Comparison of ENCODE assay signal across 8 cellular contexts in genomic region chr22:23838686-23839468, GRCh38. TPM values are rescaled to one million over a fixed set of nuclear protein-coding genes. Genes with fewer than 3 reads are reported as not detected.
A peak's percentile ranks its signal among the peaks of the same experiment; 100 is the strongest.
DNase-seq lines count a peak whose midpoint lies in the region; ATAC-seq and TF ChIP-seq lines count a peak whose summit lies in the region.

Gene DERL3 (minus strand): TSS chr22:23839006. CDS start chr22:23838987, 19 bp downstream.

- peak within 1 kb of the TSS; percentile 79 for H3K4me2 ChIP-seq in DND-41 (ENCODE audit: insufficient read depth, low read length)
- H3K4me2 ChIP-seq in GM23338 = peak within 1 kb of the TSS; percentile 86
- H3K4me2 ChIP-seq in neural progenitor cell = peak within 1 kb of the TSS; percentile 80

- H4K20me1 ChIP-seq in DND-41 (ENCODE audit: insufficient read depth, low read length) (0 out of 2 replicates have a peak, but pooled peaks cover 10% of the 10 kb centered on the region), GM23338 (replicated peaks; ENCODE audit: insufficient read depth) (peaks cover 5% of the 10 kb centered on the region; the same call in 1 of the 2 replicates), neural progenitor cell (ENCODE audit: low read depth) (peaks cover 25% of the 10 kb centered on the region)

- H3K4me1 ChIP-seq in DND-41 (ENCODE audit: insufficient read depth, low read length) = peaks cover 20% of the 10 kb centered on the region
- H3K4me1 ChIP-seq in GM23338 (ENCODE audit: insufficient read depth) = peaks cover 16% of the 10 kb centered on the region; the same call in 1 of the 2 replicates
- H3K4me1 ChIP-seq in neural progenitor cell = peaks cover 22% of the 10 kb centered on the region
- peaks cover 29 to 62% (median 55%) of the 10 kb centered on the region in 4 donors for H3K4me1 ChIP-seq in stomach

- no peaks in the 10 kb centered on the region for H3K9me2 ChIP-seq in GM23338 (ENCODE audit: insufficient read depth)

- TF ChIP-seq CTCF in DND-41 (IDR thresholded peaks at IDR 0.05; ENCODE audit: borderline replicate concordance, extremely low read depth, low read length, poor library complexity, severe bottlenecking) (no peak), GM23338 (conservative IDR thresholded peaks at IDR 0.05; ENCODE audit: low read depth in 2 of 2) (no peak), neural progenitor cell (IDR thresholded peaks at IDR 0.05) (no peak), stomach (IDR thresholded peaks at IDR 0.05) (no peak)

- DNase-seq in DND-41 = peak; percentile 96
- DNase-seq in GM23338 (ENCODE audit: low spot score) = peak; percentile 100
- DNase-seq in M059J (ENCODE audit: low read depth) = peak; percentile 97
- peak; percentile 99 for DNase-seq in SHP77 (lab: John Stamatoyannopoulos, UW)
- peak; percentile 90 for DNase-seq in activated gamma-delta T cell treated with anti-CD3 and anti-CD28 coated beads, Interleukin-2, amount 50 U/mL, for 16 hours (ENCODE audit: low read depth)
- peak; percentile 98 for DNase-seq in foreskin melanocyte
- peak; percentile 99 for DNase-seq in neural progenitor cell (ENCODE audit: low spot score)
- peak; percentile 99 for DNase-seq in stomach

- no peaks in the 10 kb centered on the region for H3K79me2 ChIP-seq in DND-41 (ENCODE audit: insufficient read depth, low read length)
- H3K79me2 ChIP-seq in GM23338 (replicated peaks; ENCODE audit: insufficient read depth) = no peaks in the 10 kb centered on the region
- H3K79me2 ChIP-seq in neural progenitor cell (ENCODE audit: low read depth) = no peaks in the 10 kb centered on the region

- H3K4me3 Mint-ChIP-seq in GM23338 = peak within 1 kb of the TSS; percentile 90
- peak within 1 kb of the TSS; percentile 94 for H3K4me3 Mint-ChIP-seq in neural progenitor cell

- TF ChIP-seq POLR2A in stomach (IDR thresholded peaks at IDR 0.05) = no peak

- H3K4me3 ChIP-seq in DND-41 (ENCODE audit: low read depth in 1 of 2, low read length in 2 of 2) (peak within 1 kb of the TSS in 1 of 2 experiments; percentile 63; a peak in 2 of 4 replicates), GM23338 (peak within 1 kb of the TSS; percentile 71), neural progenitor cell (peak within 1 kb of the TSS; percentile 48), stomach (peak within 1 kb of the TSS; percentile 47 to 61 (median 53))

- H3K9me3 Mint-ChIP-seq in GM23338 (peaks cover 3% of the 10 kb centered on the region; the same call in 1 of the 3 replicates), neural progenitor cell (no peaks in the 10 kb centered on the region)

- 0 to 2% (median 1%) methylated on average over 43 to 70 of the region's 70 CpGs for WGBS in stomach, 5 donors

- ATAC-seq in DND-41 (ENCODE audit: insufficient read depth, low read depth) (peak; percentile 92), GM23338 (peak; percentile 84)

- peaks cover 6% of the 10 kb centered on the region; the same call in 1 of the 2 replicates for H3F3A ChIP-seq in GM23338 (replicated peaks; ENCODE audit: low read depth)
- H3F3A ChIP-seq in neural progenitor cell (ENCODE audit: low read depth) = peaks cover 24% of the 10 kb centered on the region

- peak within 1 kb of the TSS; percentile 96 for H3K27ac Mint-ChIP-seq in GM23338
- H3K27ac Mint-ChIP-seq in neural progenitor cell = peak within 1 kb of the TSS; percentile 17

- H3K36me3 Mint-ChIP-seq in GM23338 (ENCODE audit: low read depth) (peaks cover 9% of the 10 kb centered on the region), neural progenitor cell (peaks cover 7% of the 10 kb centered on the region)

- H3K4me1 Mint-ChIP-seq in GM23338 (peaks cover 19% of the 10 kb centered on the region), neural progenitor cell (peaks cover 36% of the 10 kb centered on the region)

- intact Hi-C loops in stomach (cut with DNase I; ENCODE audit: low total_unique reads) = no loop called here

- H3K27me3 Mint-ChIP-seq in GM23338 (ENCODE audit: insufficient read depth, low read depth, poor library complexity) = peaks cover 30% of the 10 kb centered on the region
- peaks cover 19% of the 10 kb centered on the region for H3K27me3 Mint-ChIP-seq in neural progenitor cell (ENCODE audit: insufficient read depth, low read depth)

- peak within 1 kb of the TSS; percentile 46 for H3K9ac ChIP-seq in DND-41 (ENCODE audit: low read depth, low read length)
- no peak within 1 kb of the TSS for H3K9ac ChIP-seq in neural progenitor cell

- H3K36me3 ChIP-seq in DND-41 (ENCODE audit: insufficient read depth, low read length) = peaks cover 35% of the 10 kb centered on the region
- no peaks in the 10 kb centered on the region for H3K36me3 ChIP-seq in GM23338 (ENCODE audit: insufficient read depth)
- H3K36me3 ChIP-seq in neural progenitor cell = no peaks in the 10 kb centered on the region
- H3K36me3 ChIP-seq in stomach = peaks cover 9 to 34% (median 30%) of the 10 kb centered on the region in 4 donors

- no peaks in the 10 kb centered on the region for H3K9me3 ChIP-seq in DND-41 (ENCODE audit: insufficient read depth, low read length, severe bottlenecking)
- H3K9me3 ChIP-seq in neural progenitor cell (ENCODE audit: low read depth) = no peaks in the 10 kb centered on the region
- H3K9me3 ChIP-seq in stomach = no peaks in the 10 kb centered on the region

- H2AFZ ChIP-seq in DND-41 (ENCODE audit: low read depth, low read length) = peak within 1 kb of the TSS; percentile 61
- H2AFZ ChIP-seq in GM23338 = peak within 1 kb of the TSS; percentile 83; the same call in 1 of the 2 replicates
- H2AFZ ChIP-seq in neural progenitor cell (replicated peaks) = peak within 1 kb of the TSS; percentile 30

- H3K27me3 ChIP-seq in DND-41 (ENCODE audit: insufficient read depth, low read length, poor library complexity) (no peaks in the 10 kb centered on the region), GM23338 (ENCODE audit: insufficient read depth) (no peaks in the 10 kb centered on the region), neural progenitor cell (peaks cover 10% of the 10 kb centered on the region), stomach (no peaks in the 10 kb centered on the region)

- H3K27ac ChIP-seq in DND-41 (ENCODE audit: low read length) (peak within 1 kb of the TSS; percentile 65; the same call in 1 of the 2 replicates), GM23338 (ENCODE audit: low read depth) (no peak within 1 kb of the TSS; the same call in 1 of the 2 replicates), neural progenitor cell (no peak within 1 kb of the TSS), stomach (peak within 1 kb of the TSS in 4 of 5 donors; percentile 47 to 67 (median 58))

- no peak for TF ChIP-seq EP300 in stomach (IDR thresholded peaks at IDR 0.05)

RNA-seq across cellular contexts. Expression of gene DERL3, which starts in this region (rescaled TPM):
- total RNA-seq in GM23338 (2014; rRNA removed; shearing (Covaris generic)) = 10.6 and 13.6 TPM in 2 replicates
- 16.6 and 19.5 TPM in 2 replicates for polyA plus RNA-seq in GM23338 (2016; fragmentation: Nextera tagmentation; extraction: Ambion mirVana)
- 0.44 and 0.49 TPM in 2 replicates for total RNA-seq in M059J (2014; rRNA removed; shearing (Covaris generic))
- 1.1 and 7.7 TPM in 2 replicates for total RNA-seq in neural progenitor cell (ENCODE audit: low replicate concordance)
- 10 to 100 TPM in 2 of 5 donors, 1 to 10 TPM in 2, under 1 TPM in 1; 0.45 to 24.1 (median 5.2) TPM for total RNA-seq in stomach
- 10 to 100 TPM in 1 of 3 donors, 1 to 10 TPM in 2; 6.2 to 24.5 (median 7.9) TPM for polyA plus RNA-seq in stomach

Comparison
In these comparisons a context has a peak if more than half of its experiments do, and no peak if none do; other contexts are left out.
1. Peak in DNase-seq in M059J; RNA of the gene not detected or under 1 TPM.
2. H2AFZ ChIP-seq: peak in every context shown above with its lines; median percentile 83 in GM23338; 61 in DND-41; 30 in neural progenitor cell.
3. H3K27ac ChIP-seq: peak in DND-41 (single experiment) and stomach (4 of 5); none in GM23338 (single experiment) and neural progenitor cell (single experiment).
4. Peak in every context shown above with its lines, with median percentiles within 50 percentile points of each other: DNase-seq and H3K4me2 ChIP-seq.